ENCODE assay signal across 12 cellular contexts in genomic region chr1:201624741-201625646, GRCh38.
DNase-seq lines count a peak whose midpoint lies in the region; ATAC-seq, FAIRE-seq and TF ChIP-seq lines count a peak whose summit lies in the region.
"Had no signal": no experiment of that assay in that cellular context is flagged by ENCODE, and none has a peak within 500 bp of the region (broad histone marks: within the 10 kb centered on the region; RNA-seq: fewer than 3 reads in every experiment).

No MANE protein-coding gene starts in this region.

- H3K79me1 ChIP-seq in H9 (ENCODE audit: insufficient read depth, low read depth, low read length, poor library complexity, severe bottlenecking), result no peaks in the 10 kb centered on the region

- TF ChIP-seq POLR2A in A549 (IDR thresholded peaks at IDR 0.05; ENCODE audit: low read length), result no peak

- no peaks in the 10 kb centered on the region for H3K79me2 ChIP-seq in H9 (ENCODE audit: insufficient read depth, low read length)

- H4K91ac ChIP-seq in H9 (ENCODE audit: insufficient read length, low read depth, low read length), result no peak overlapping the region

- peaks cover 12 to 21% of the 10 kb centered on the region in 2 experiments for H3K4me1 Mint-ChIP-seq in H9

- FAIRE-seq in A549 (lab: Jason Lieb, UNC), result peak; percentile 46

- no peak overlapping the region for H2BK12ac ChIP-seq in H9 (ENCODE audit: insufficient read length, low read depth, low read length)

- H3K14ac ChIP-seq in H9 (ENCODE audit: insufficient read depth, low read length), result no peak overlapping the region

- no peak overlapping the region for H3K9ac ChIP-seq in H9 (ENCODE audit: extremely low read depth, insufficient read length, low read length)
- H3K9ac ChIP-seq: BLaER1 treated with 17β-estradiol and CSF1 and Interleukin-3, amounts not matched to agents 10 nM and 100 nM had no signal

- peak; percentile 50 to 85; a peak in 2 of 5 replicates for TF ChIP-seq EP300 in A549 (IDR thresholded peaks at IDR 0.05)

- no peak overlapping the region for H3K18ac ChIP-seq in H9 (ENCODE audit: insufficient read length, low read depth, low read length)

- H3K27ac ChIP-seq in A549 (peak overlapping the region; percentile 72 to 79), left lung (no peak overlapping the region), H9 (ENCODE audit: insufficient read length, low read depth, low read length) (no peak overlapping the region)
- no peak overlapping the region for H3K27ac ChIP-seq in effector memory CD4-positive, alpha-beta T cell (ENCODE audit: insufficient read depth, low read length, poor library complexity, severe bottlenecking)
- H3K27ac ChIP-seq: BLaER1 treated with 17β-estradiol and CSF1 and Interleukin-3, amounts not matched to agents 10 nM and 100 nM had no signal

- H2AK5ac ChIP-seq in H9 (ENCODE audit: insufficient read length, low read length), result no peak overlapping the region

- in situ Hi-C loops in astrocyte of the cerebellum (cut with HindIII; ENCODE audit: low sequenced_read_pairs), result no loop called here

- H3K9me3 ChIP-seq in A549 (no peaks in the 10 kb centered on the region), left lung (no peaks in the 10 kb centered on the region), H9 (ENCODE audit: control insufficient read depth, low read depth, low read length) (no peaks in the 10 kb centered on the region)
- H3K9me3 ChIP-seq in effector memory CD4-positive, alpha-beta T cell (ENCODE audit: control insufficient read depth, low read length), result no peaks in the 10 kb centered on the region
- H3K9me3 ChIP-seq: BLaER1 treated with 17β-estradiol and CSF1 and Interleukin-3, amounts not matched to agents 10 nM and 100 nM had no signal

- H2AFZ ChIP-seq in H9 (ENCODE audit: low read length), result no peak overlapping the region

- H3K36me3 ChIP-seq in left lung, result peaks cover 0 to 21% of the 10 kb centered on the region in 2 donors
- no peaks in the 10 kb centered on the region for H3K36me3 ChIP-seq in effector memory CD4-positive, alpha-beta T cell (ENCODE audit: control insufficient read depth, insufficient read depth, low read length)

- ATAC-seq in A549 (peak; percentile 64 to 77; a peak in 5 of 6 replicates), left lung (peak; percentile 60), HG03196 (IDR thresholded peaks at IDR 0.05; ENCODE audit: unreplicated experiment) (no peak)
- ATAC-seq: Panc1 had no signal

- H3K4me3 ChIP-seq in A549 (no peak overlapping the region), HFF-Myc (replicated peaks; ENCODE audit: low read depth, low read length) (no peak overlapping the region), astrocyte of the cerebellum (ENCODE audit: low read depth, low read length) (no peak overlapping the region), left lung (no peak overlapping the region)
- H3K4me3 ChIP-seq in effector memory CD4-positive, alpha-beta T cell (ENCODE audit: insufficient read depth, low read depth, low read length, poor library complexity, severe bottlenecking), result no peak overlapping the region
- H3K4me3 ChIP-seq: BLaER1 treated with 17β-estradiol and CSF1 and Interleukin-3, amounts not matched to agents 10 nM and 100 nM had no signal

- peak in 1 of 2 experiments; percentile 32; a peak in 1 of 5 replicates for TF ChIP-seq RAD21 in A549 (conservative IDR thresholded peaks at IDR 0.05 in 1 of 2, IDR thresholded peaks at IDR 0.05 in 1 of 2)

- H3K4me1 ChIP-seq in A549 (peaks cover 40% of the 10 kb centered on the region), left lung (peaks cover 0 to 17% of the 10 kb centered on the region in 2 donors), H9 (ENCODE audit: insufficient read depth, low read length) (no peaks in the 10 kb centered on the region; the same call in 1 of the 2 replicates)
- H3K4me1 ChIP-seq in effector memory CD4-positive, alpha-beta T cell (ENCODE audit: control insufficient read depth, insufficient read depth, low read length, poor library complexity, severe bottlenecking), result no peaks in the 10 kb centered on the region

- H4K5ac ChIP-seq in H9 (ENCODE audit: insufficient read length, low read depth, low read length), result no peak overlapping the region

- CTCF ChIA-PET in A549 (lab: Yijun Ruan, JAX), result interaction anchor here (0.8 to 5.4 kb wide), 11 partner anchors 21 to 171 kb away, joined by 3 to 41 read pairs (median 4); no protein-coding TSS in a partner anchor

- no peak overlapping the region for H2BK20ac ChIP-seq in H9 (ENCODE audit: low read depth, low read length, poor library complexity, severe bottlenecking)

- H3K4me2 ChIP-seq in A549 (peak overlapping the region; percentile 47), H9 (ENCODE audit: insufficient read depth, insufficient read length, low read length) (no peak overlapping the region)

- H3K4ac ChIP-seq in H9 (ENCODE audit: low read depth, low read length), result no peak overlapping the region

- no peaks in the 10 kb centered on the region for H4K20me1 ChIP-seq in H9 (ENCODE audit: control insufficient read depth, insufficient read depth, insufficient read length)

- H3K27me3 ChIP-seq in left lung, result no peaks in the 10 kb centered on the region
- H3K27me3 ChIP-seq in H9 (ENCODE audit: insufficient read depth, low read length), result no peaks in the 10 kb centered on the region
- H3K27me3 ChIP-seq in effector memory CD4-positive, alpha-beta T cell (replicated peaks; ENCODE audit: control insufficient read depth, insufficient read depth, low read length, poor library complexity, severe bottlenecking), result no peaks in the 10 kb centered on the region
- H3K27me3 ChIP-seq: BLaER1 treated with 17β-estradiol and CSF1 and Interleukin-3, amounts not matched to agents 10 nM and 100 nM had no signal

- H2BK15ac ChIP-seq in H9 (ENCODE audit: low read depth, low read length), result no peak overlapping the region

- no peaks in the 10 kb centered on the region for H3K23me2 ChIP-seq in H9 (ENCODE audit: insufficient read length, low read depth, low read length, poor library complexity, severe bottlenecking)

- DNase-seq in A549 (ENCODE audit: low read depth in 1 of 2, low spot score in 1 of 2) (peak in 1 of 2 experiments; percentile 58), HFF-Myc (ENCODE audit: extremely low read depth, low read depth) (peak; percentile 86), astrocyte of the cerebellum (ENCODE audit: low read depth) (peak; percentile 86), left lung (no peak), H9 (no peak), SK-N-DZ (ENCODE audit: low spot score) (no peak)
- DNase-seq in effector memory CD4-positive, alpha-beta T cell, result no peak
- DNase-seq: activated CD4-positive, CD25-positive, alpha-beta regulatory T cell; GF-D8 had no signal

- H3K36me3 Mint-ChIP-seq in H9 (ENCODE audit: insufficient read depth in 1 of 3, low read depth in 3 of 3), result no peaks in the 10 kb centered on the region

- H3T11ph ChIP-seq in H9 (ENCODE audit: low read length), result no peak overlapping the region

- H2BK120ac ChIP-seq in H9 (ENCODE audit: low read depth, low read length, poor library complexity, severe bottlenecking), result no peak overlapping the region

- WGBS in A549 (ENCODE audit: missing lambda C conversion rate), result 49% methylated on average over 7 of the region's 7 CpGs
- WGBS in H9 (ENCODE audit: extremely low coverage, insufficient read length, low lambda C conversion rate), result no CpG with 5 or more reads among the region's 7 CpGs

- 0 out of 2 replicates have a peak, but pooled peaks cover 2% of the 10 kb centered on the region for H3K27me3 Mint-ChIP-seq in H9 (ENCODE audit: low read depth)

- no peak overlapping the region for H2BK5ac ChIP-seq in H9 (ENCODE audit: insufficient read length, low read length)

- no peaks in the 10 kb centered on the region for H3K9me3 Mint-ChIP-seq in H9

- no peak overlapping the region for H4K8ac ChIP-seq in H9 (replicated peaks; ENCODE audit: insufficient read length, low read depth, low read length)

- intact Hi-C loops in left lung (cut with DNase I), result no loop called here

- TF ChIP-seq CTCF in A549 (IDR thresholded peaks at IDR 0.05) (no peak), HFF-Myc (IDR thresholded peaks at IDR 0.05; ENCODE audit: low read depth, low read length, missing control alignments) (peak; percentile 17), astrocyte of the cerebellum (IDR thresholded peaks at IDR 0.05; ENCODE audit: low read depth, low read length, missing control alignments) (peak; percentile 19), left lung (IDR thresholded peaks at IDR 0.05) (no peak), H9 (conservative IDR thresholded peaks at IDR 0.05) (no peak)

- no peak overlapping the region for H3K56ac ChIP-seq in H9 (ENCODE audit: insufficient read length, low read depth, low read length)

- POLR2A ChIA-PET in A549 (lab: Yijun Ruan, JAX), result interaction anchor here (0.6 to 2.1 kb wide), 4 partner anchors 14 to 27 kb away, joined by 4 to 6 read pairs (median 4); no protein-coding TSS in a partner anchor

- no peak overlapping the region for H3K23ac ChIP-seq in H9 (ENCODE audit: insufficient read length, low read depth, low read length)

- no peak overlapping the region for H3K4me3 Mint-ChIP-seq in H9

- no peak overlapping the region for H3K27ac Mint-ChIP-seq in H9

TF ChIP-seq in A549, 52 proteins besides CTCF, POLR2A, EP300 and RAD21 (continues in another document):
- peak; percentile 26 for TF ChIP-seq MAFK (IDR thresholded peaks at IDR 0.05; ENCODE audit: partially characterized antibody)
- TF ChIP-seq TFCP2L1 (CRISPR knock-in tag; IDR thresholded peaks at IDR 0.05), result no peak
- TF ChIP-seq HMGXB4 (CRISPR knock-in tag; IDR thresholded peaks at IDR 0.05; ENCODE audit: borderline replicate concordance), result no peak
- no peak for TF ChIP-seq ZSCAN20 (CRISPR knock-in tag; IDR thresholded peaks at IDR 0.05)
- peak; percentile 50 for TF ChIP-seq FOSL2 (IDR thresholded peaks at IDR 0.05)
- TF ChIP-seq FOSL2 (CRISPR knock-in tag; IDR thresholded peaks at IDR 0.05), result no peak
- no peak for TF ChIP-seq HOXB13 (CRISPR knock-in tag; IDR thresholded peaks at IDR 0.05; ENCODE audit: low read depth)
- no peak for TF ChIP-seq BHLHE40 (IDR thresholded peaks at IDR 0.05; ENCODE audit: low read depth, low read length)

Comparison
In these comparisons a context has a peak if more than half of its experiments do, and no peak if none do; other contexts are left out.
1. DNase-seq: peak in HFF-Myc (single experiment) and astrocyte of the cerebellum (single experiment); none in left lung (0 of 2), H9 (single experiment), effector memory CD4-positive, alpha-beta T cell (0 of 3) and SK-N-DZ (single experiment).
2. H3K27ac ChIP-seq: peak in A549 (2 of 2); none in left lung (0 of 2), H9 (single experiment) and effector memory CD4-positive, alpha-beta T cell (single experiment).
3. CTCF ChIP-seq: peak in HFF-Myc (single experiment) and astrocyte of the cerebellum (single experiment); none in A549 (single experiment), left lung (0 of 2) and H9 (single experiment).